Comparison of ENCODE assay signal across 8 cellular contexts in the genomic region with DNA sequence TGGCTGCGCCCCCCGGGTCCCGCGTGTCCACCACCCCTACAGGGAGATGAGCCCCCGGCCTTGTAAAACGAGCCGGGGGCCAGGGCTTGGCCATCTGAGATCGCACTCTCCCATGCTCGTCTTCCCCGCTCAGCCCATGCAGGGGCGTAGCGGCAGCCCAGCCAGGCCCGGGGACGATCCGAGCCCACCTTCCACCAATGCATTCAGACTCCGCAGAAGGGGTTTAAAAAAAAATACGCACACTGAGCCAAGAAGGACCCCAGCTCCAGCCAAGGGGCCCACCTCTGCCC.
A peak's percentile ranks its signal among the peaks of the same experiment; 100 is the strongest.
DNase-seq lines count a peak whose midpoint lies in the region; ATAC-seq and TF ChIP-seq lines count a peak whose summit lies in the region.

No MANE protein-coding gene starts in this region.

- in situ Hi-C loops in brain microvascular endothelial cell (cut with HindIII; ENCODE audit: low pct_ligation_motif_present, low sequenced_read_pairs), result no loop called here

- H3K4me3 ChIP-seq in brain microvascular endothelial cell (ENCODE audit: low read depth, low read length), result peak overlapping the region; percentile 85

- H3K27ac ChIP-seq in brain microvascular endothelial cell, result peak overlapping the region; percentile 98

- DNase-seq in NCI-H524 (lab: John Stamatoyannopoulos, UW) (peak; percentile 72 to 75), NCI-H524 treated with DMSO at 0.1 percent for 48 hours (lab: John Stamatoyannopoulos, UW) (no peak), RKO (ENCODE audit: low spot score) (peak; percentile 45), brain microvascular endothelial cell (no peak), iris pigment epithelial cell (ENCODE audit: low read depth) (peak; percentile 31)
- DNase-seq in stimulated activated CD4-positive, alpha-beta T cell treated with anti-CD3 and anti-CD28 coated beads, Interleukin-4, amount 100 ng/mL, for 1 hour, result peak; percentile 32

- H3K27me3 ChIP-seq in brain microvascular endothelial cell (replicated peaks), result no peaks in the 10 kb centered on the region

- peak; percentile 25 for ATAC-seq in HG02938 (IDR thresholded peaks at IDR 0.05; ENCODE audit: unreplicated experiment)
- no peak for ATAC-seq in GM18519 (IDR thresholded peaks at IDR 0.05; ENCODE audit: low FRiP score, unreplicated experiment)

- no peaks in the 10 kb centered on the region for H3K36me3 ChIP-seq in brain microvascular endothelial cell (replicated peaks)

- no peak for TF ChIP-seq CTCF in brain microvascular endothelial cell (IDR thresholded peaks at IDR 0.05; ENCODE audit: low read depth, low read length, missing control alignments)

Comparison
In these comparisons a context has a peak if more than half of its experiments do, and no peak if none do; other contexts are left out.
1. DNase-seq: peak in NCI-H524 (2 of 2), RKO (single experiment), iris pigment epithelial cell (single experiment) and stimulated activated CD4-positive, alpha-beta T cell treated with anti-CD3 and anti-CD28 coated beads, Interleukin-4, amount 100 ng/mL, for 1 hour (single experiment); none in NCI-H524 treated with DMSO at 0.1 percent for 48 hours (single experiment) and brain microvascular endothelial cell (single experiment).